ENCODE assay signal across 26 cellular contexts in the genomic region with DNA sequence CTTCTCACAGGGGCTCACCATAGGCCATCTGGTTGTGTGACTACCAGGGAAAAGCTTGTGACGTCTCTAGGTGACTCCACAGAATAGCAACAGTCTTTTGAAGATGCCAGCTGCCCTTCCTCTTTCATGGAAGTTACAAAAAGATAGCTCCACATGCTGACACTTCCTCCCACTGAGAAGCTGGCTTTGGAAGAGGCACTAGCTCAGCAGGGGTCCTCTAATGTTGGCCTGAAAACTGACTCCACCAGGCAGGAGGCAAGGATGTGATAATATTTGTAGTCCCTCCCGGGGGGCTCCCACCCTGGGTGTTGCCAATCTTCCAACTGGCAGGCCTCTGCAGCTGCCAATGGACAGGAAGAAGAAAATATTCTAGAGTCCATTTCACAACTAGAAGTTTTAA.
DNase-seq lines count a peak whose midpoint lies in the region; FAIRE-seq and TF ChIP-seq lines count a peak whose summit lies in the region.
"Had no signal": no experiment of that assay in that cellular context is flagged by ENCODE, and none has a peak within 500 bp of the region (broad histone marks: within the 10 kb centered on the region; RNA-seq: fewer than 3 reads in every experiment).

No MANE protein-coding gene starts in this region.

- H3K27ac ChIP-seq in HUES48 (ENCODE audit: low read depth, low read length) (peak overlapping the region; percentile 68), SJCRH30 (no peak overlapping the region), uterus (no peak overlapping the region)
- H3K27ac ChIP-seq: 22Rv1, dorsolateral prefrontal cortex, upper lobe of left lung had no signal

- intact Hi-C loops in uterus (cut with DNase I; ENCODE audit: low total_unique reads), result no loop called here

- no peak for FAIRE-seq in HTR-8/SVneo (lab: Jason Lieb, UNC)
- FAIRE-seq: islet of Langerhans had no signal

- no peaks in the 10 kb centered on the region for H3K36me3 ChIP-seq in HUES48 (ENCODE audit: control insufficient read depth, insufficient read depth, low read length)
- no peaks in the 10 kb centered on the region for H3K36me3 ChIP-seq in SJCRH30
- no peaks in the 10 kb centered on the region for H3K36me3 ChIP-seq in uterus
- H3K36me3 ChIP-seq: HAP-1, upper lobe of left lung had no signal

- no peaks in the 10 kb centered on the region for H3K9me3 ChIP-seq in HUES48 (ENCODE audit: control insufficient read depth, insufficient read depth, low read length)
- no peaks in the 10 kb centered on the region for H3K9me3 ChIP-seq in SJCRH30 (replicated peaks)
- H3K9me3 ChIP-seq in uterus, result no peaks in the 10 kb centered on the region
- H3K9me3 ChIP-seq: HAP-1, upper lobe of left lung had no signal

- no peak for TF ChIP-seq POLR2A in uterus (IDR thresholded peaks at IDR 0.05)

- H3K4me1 ChIP-seq in HUES48 (ENCODE audit: control insufficient read depth, insufficient read depth, low read length) (peaks cover 26% of the 10 kb centered on the region), SJCRH30 (no peaks in the 10 kb centered on the region), uterus (no peaks in the 10 kb centered on the region)
- H3K4me1 ChIP-seq: HAP-1, upper lobe of left lung had no signal

- TF ChIP-seq CTCF in uterus (IDR thresholded peaks at IDR 0.05), result no peak

- DNase-seq in DMS 273 (lab: John Stamatoyannopoulos, UW; ENCODE audit: unreplicated experiment) (peak; percentile 0), DMS 273 treated with DMSO at 0.1 percent for 48 hours (lab: John Stamatoyannopoulos, UW) (no peak), SJCRH30 (peak; percentile 3 to 13), iPS-NIHi11 (ENCODE audit: low spot score) (peak; percentile 24), activated gamma-delta T cell treated with Interleukin-2 at 50 U/mL for 16 hours (no peak), uterus (no peak), HTR-8/SVneo (ENCODE audit: insufficient read length, low spot score) (no peak)
- DNase-seq: activated CD4-positive, alpha-beta memory T cell treated with anti-CD3 and anti-CD28 coated beads for 36 hours; activated naive CD4-positive, alpha-beta T cell; activated T-cell treated with anti-CD3 and anti-CD28 coated beads for 4 hours; AML-193; amniotic stem cell; foreskin fibroblast; NCI-H2029 treated with DMSO at 0.1 percent for 48 hours; NCI-H526; OCI-M1; retina; SHP77 treated with DMSO at 0.1 percent for 48 hours; stimulated activated CD4-positive, alpha-beta T cell treated with anti-CD3 and anti-CD28 coated beads, Interleukin-12 subunit alpha, Interleukin-12 subunit beta, amount 100 ng/mL, for 4 hours; upper lobe of left lung had no signal

- H3K9ac ChIP-seq in HUES48 (ENCODE audit: low read depth, low read length), result no peak overlapping the region

- H3K4me3 ChIP-seq in HUES48 (ENCODE audit: low read depth, low read length) (no peak overlapping the region), SJCRH30 (no peak overlapping the region), uterus (no peak overlapping the region)
- H3K4me3 ChIP-seq: dorsolateral prefrontal cortex, HAP-1, lung, upper lobe of left lung had no signal

- H3K27me3 ChIP-seq in HUES48 (ENCODE audit: control insufficient read depth, insufficient read depth, low read length) (no peaks in the 10 kb centered on the region; the same call in 1 of the 2 replicates), SJCRH30 (no peaks in the 10 kb centered on the region), uterus (no peaks in the 10 kb centered on the region)
- H3K27me3 ChIP-seq: upper lobe of left lung had no signal

Comparison
In these comparisons a context has a peak if more than half of its experiments do, and no peak if none do; other contexts are left out.
1. DNase-seq: peak in DMS 273 (single experiment), SJCRH30 (2 of 2) and iPS-NIHi11 (single experiment); none in DMS 273 treated with DMSO at 0.1 percent for 48 hours (single experiment), activated gamma-delta T cell treated with Interleukin-2 at 50 U/mL for 16 hours (single experiment), uterus (0 of 2) and HTR-8/SVneo (single experiment).